In genomic region chr10:80081026-80081425, GRCh38 we compare ENCODE assay signal across 30 cellular contexts. TPM values are rescaled to one million over a fixed set of nuclear protein-coding genes. Genes with fewer than 3 reads are reported as not detected.
"Had no signal": no experiment of that assay in that cellular context is flagged by ENCODE, and none has a peak within 500 bp of the region (broad histone marks: within the 10 kb centered on the region; RNA-seq: fewer than 3 reads in every experiment).

No MANE protein-coding gene starts in this region.

- ATAC-seq: activated CD8-positive, alpha-beta memory T cell treated with anti-CD3 and anti-CD28 coated beads, Interleukin-2, amount 10 ng/mL, durations not matched to agents 7 days and 5 days; K562; T-helper 17 cell had no signal

- H3K9me3 Mint-ChIP-seq: activated B cell treated with CpG ODN at 0.5 μM for 24 hours; activated CD4-positive, alpha-beta T cell treated with anti-CD3 and anti-CD28 coated beads, Interleukin-2, amount 10 ng/mL, durations not matched to agents 24 days and 14 days; activated naive CD8-positive, alpha-beta T cell treated with anti-CD3 and anti-CD28 coated beads, Interleukin-2, amount 10 ng/mL, durations not matched to agents 7 days and 5 days; activated T-cell treated with anti-CD3 and anti-CD28 coated beads, Interleukin-2, amount 50 U/mL, for 24 hours; activated T-helper 2 cell treated with anti-CD3 and anti-CD28 coated beads, Interferon-gamma antibody, Interleukin-2, Interleukin-4, amounts not matched to agents 10 μg/mL and 5 μg/mL and 100 μg/mL, durations not matched to agents 14 hours and 24 hours and 36 hours had no signal

- H3K9me3 ChIP-seq: adrenal gland, Peyer's patch had no signal

- H3K27me3 Mint-ChIP-seq: activated B cell treated with CpG ODN at 0.5 μM for 24 hours; activated CD4-positive, alpha-beta T cell treated with anti-CD3 and anti-CD28 coated beads, Interleukin-2, amount 10 ng/mL, durations not matched to agents 24 days and 14 days; activated CD8-positive, alpha-beta memory T cell treated with anti-CD3 and anti-CD28 coated beads, Interleukin-2, amount 10 ng/mL, durations not matched to agents 7 days and 5 days; activated naive CD8-positive, alpha-beta T cell treated with anti-CD3 and anti-CD28 coated beads, Interleukin-2, amount 10 ng/mL, durations not matched to agents 7 days and 5 days; activated T-cell treated with anti-CD3 and anti-CD28 coated beads, Interleukin-2, amount 50 U/mL, for 24 hours; T-helper 17 cell had no signal

- H3K4me3 Mint-ChIP-seq: activated B cell treated with CpG ODN at 0.5 μM for 24 hours, T-helper 17 cell had no signal

- H3K36me3 Mint-ChIP-seq: activated CD8-positive, alpha-beta memory T cell treated with anti-CD3 and anti-CD28 coated beads, Interleukin-2, amount 10 ng/mL, durations not matched to agents 7 days and 5 days; activated naive CD8-positive, alpha-beta T cell treated with anti-CD3 and anti-CD28 coated beads, Interleukin-2, amount 10 ng/mL, durations not matched to agents 7 days and 5 days had no signal

- H3K27ac ChIP-seq: adrenal gland, Peyer's patch had no signal

- H3K27me3 ChIP-seq: adrenal gland, Peyer's patch had no signal

- H3K27ac Mint-ChIP-seq: activated B cell treated with CpG ODN at 0.5 μM for 24 hours; activated CD4-positive, alpha-beta T cell treated with anti-CD3 and anti-CD28 coated beads, Interleukin-2, amount 10 ng/mL, durations not matched to agents 24 days and 14 days; activated CD8-positive, alpha-beta memory T cell treated with anti-CD3 and anti-CD28 coated beads, Interleukin-2, amount 10 ng/mL, durations not matched to agents 7 days and 5 days; activated naive CD8-positive, alpha-beta T cell treated with anti-CD3 and anti-CD28 coated beads, Interleukin-2, amount 10 ng/mL, durations not matched to agents 7 days and 5 days; activated T-helper 2 cell treated with anti-CD3 and anti-CD28 coated beads, Interferon-gamma antibody, Interleukin-2, Interleukin-4, amounts not matched to agents 10 μg/mL and 5 μg/mL and 100 μg/mL, durations not matched to agents 14 hours and 24 hours and 36 hours; T-helper 17 cell had no signal

- DNase-seq: activated B cell treated with CpG ODN at 0.5 μM for 24 hours; activated CD4-positive, alpha-beta T cell treated with anti-CD3 and anti-CD28 coated beads for 1 hour; activated CD4-positive, alpha-beta T cell treated with anti-CD3 and anti-CD28 coated beads, Interleukin-2, amount 10 ng/mL, durations not matched to agents 24 days and 14 days; activated CD4-positive, alpha-beta T cell treated with anti-CD3 and anti-CD28 coated beads, Interleukin-2, amount 50 U/mL, for 48 hours; activated CD8-positive, alpha-beta memory T cell treated with anti-CD3 and anti-CD28 coated beads, Interleukin-2, amount 10 ng/mL, durations not matched to agents 7 days and 5 days; activated gamma-delta T cell treated with Interleukin-2 at 50 U/mL for 16 hours; activated naive CD4-positive, alpha-beta T cell treated with anti-CD3 and anti-CD28 coated beads, Interleukin-2, amount 50 U/mL, for 16 hours; activated naive CD8-positive, alpha-beta T cell treated with anti-CD3 and anti-CD28 coated beads, Interleukin-2, amount 10 ng/mL, durations not matched to agents 7 days and 5 days; activated T-cell treated with anti-CD3 and anti-CD28 coated beads, Interleukin-2, amount 50 U/mL, for 24 hours; adrenal gland; anterior cingulate cortex; Karpas-422; MM.1S; NCI-H1105; NCI-H1436; NCI-H1694 treated with DMSO at 0.1 percent for 48 hours; NCI-H2029 treated with DMSO at 0.1 percent for 48 hours; NCI-H345; NCI-H510A; NCI-H526 treated with DMSO at 0.1 percent for 48 hours; NCI-H82; NK-92 treated with Interleukin-12 subunit alpha and Interleukin-12 subunit beta, amount 100 ng/mL, for 24 hours; OCI-M1; Peyer's patch; SHP77 treated with DMSO at 0.1 percent for 48 hours; T-helper 17 cell; T-helper 9 cell had no signal

- H3K4me3 ChIP-seq: adrenal gland, K562, Peyer's patch had no signal

RNA-seq across cellular contexts. Expression of gene PLAC9, which starts 51.5 kb away (rescaled TPM):
- total RNA-seq: activated B cell treated with CpG ODN at 0.5 μM for 24 hours; activated CD4-positive, alpha-beta T cell treated with anti-CD3 and anti-CD28 coated beads, Interleukin-2, amount 10 ng/mL, durations not matched to agents 24 days and 14 days; activated CD8-positive, alpha-beta memory T cell treated with anti-CD3 and anti-CD28 coated beads, Interleukin-2, amount 10 ng/mL, durations not matched to agents 7 days and 5 days; activated naive CD8-positive, alpha-beta T cell treated with anti-CD3 and anti-CD28 coated beads, Interleukin-2, amount 10 ng/mL, durations not matched to agents 7 days and 5 days; activated T-helper 2 cell treated with anti-CD3 and anti-CD28 coated beads, Interferon-gamma antibody, Interleukin-2, Interleukin-4, amounts not matched to agents 10 μg/mL and 5 μg/mL and 100 μg/mL, durations not matched to agents 14 hours and 24 hours and 36 hours; K562; SK-MEL-5; T-helper 17 cell had no signal
- polyA plus RNA-seq: K562 had no signal
